1 cellular context compared by ENCODE assay signal in genomic region chr17:19933221-19933620, GRCh38.
TF ChIP-seq lines count a peak whose summit lies in the region.

No MANE protein-coding gene starts in this region.

TF ChIP-seq in IMR-90, 13 proteins besides CTCF, POLR2A, EP300 and RAD21 (continued from another document):
- TF ChIP-seq NFE2L2 (IDR thresholded peaks at IDR 0.05; ENCODE audit: low read depth, low read length): no peak
- TF ChIP-seq USF2 (IDR thresholded peaks at IDR 0.05; ENCODE audit: low read depth, low read length): no peak
- no peak for TF ChIP-seq MAZ (IDR thresholded peaks at IDR 0.05; ENCODE audit: borderline replicate concordance, low read depth, low read length)
- no peak for TF ChIP-seq MXI1 (IDR thresholded peaks at IDR 0.05; ENCODE audit: borderline replicate concordance, low read depth, low read length)
- TF ChIP-seq FOS (IDR thresholded peaks at IDR 0.05; ENCODE audit: low read depth, low read length): no peak
- no peak for TF ChIP-seq BHLHE40 (IDR thresholded peaks at IDR 0.05; ENCODE audit: low read depth, low read length)
TF ChIP-seq in IMR-90: peak in this region for 0.
